27 cellular contexts compared by ENCODE assay signal in the genomic region with DNA sequence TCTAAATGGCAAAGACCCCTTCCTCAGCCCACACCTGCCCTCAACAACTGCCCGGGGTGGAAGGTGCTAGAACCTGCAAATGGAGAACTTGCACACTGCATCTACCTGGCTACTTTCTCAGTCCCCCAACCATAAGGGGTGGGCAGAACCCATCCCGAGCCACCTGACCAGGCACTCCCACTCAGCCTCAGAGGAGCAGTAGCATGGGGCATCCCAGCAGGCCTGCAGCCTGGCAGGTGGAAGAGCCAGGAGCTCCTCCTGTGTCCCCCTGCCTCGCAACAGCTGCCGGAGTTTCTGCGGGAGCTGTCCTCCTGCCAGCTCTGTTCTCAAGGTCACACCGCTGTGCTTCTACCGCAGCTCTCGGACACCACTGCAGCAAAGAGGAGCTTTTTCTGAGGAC. TPM values are rescaled to one million over a fixed set of nuclear protein-coding genes. Genes with fewer than 3 reads are reported as not detected.
DNase-seq lines count a peak whose midpoint lies in the region; ATAC-seq and TF ChIP-seq lines count a peak whose summit lies in the region.
"Had no signal": no experiment of that assay in that cellular context is flagged by ENCODE, and none has a peak within 500 bp of the region (broad histone marks: within the 10 kb centered on the region; RNA-seq: fewer than 3 reads in every experiment).

No MANE protein-coding gene starts in this region.

- H3K4me1 Mint-ChIP-seq in immature natural killer cell: no peaks in the 10 kb centered on the region
- H3K4me1 Mint-ChIP-seq: memory B cell; stimulated activated naive CD8-positive, alpha-beta T cell treated with anti-CD3 and anti-CD28 coated beads, Interleukin-15, amount 100 ng/mL, for 72 hours had no signal

- TF ChIP-seq POLR2A in body of pancreas (IDR thresholded peaks at IDR 0.05): no peak

- WGBS in body of pancreas, 2 donors: 25 to 31% methylated on average over 7 to 8 of the region's 8 CpGs

- H3K4me1 ChIP-seq in right atrium auricular region: peaks cover 0 to 18% of the 10 kb centered on the region in 2 donors
- H3K4me1 ChIP-seq in body of pancreas: peaks cover 9% of the 10 kb centered on the region
- H3K4me1 ChIP-seq in upper lobe of right lung: no peaks in the 10 kb centered on the region

- H3K27ac ChIP-seq in right atrium auricular region: no peak overlapping the region
- no peak overlapping the region for H3K27ac ChIP-seq in body of pancreas
- H3K27ac ChIP-seq in layer of hippocampus (ENCODE audit: low read depth, low read length): peak overlapping the region; percentile 71
- no peak overlapping the region for H3K27ac ChIP-seq in upper lobe of right lung
- H3K27ac ChIP-seq: brain microvascular endothelial cell had no signal

- no peak overlapping the region for H3K4me3 Mint-ChIP-seq in immature natural killer cell
- H3K4me3 Mint-ChIP-seq: CD8-positive, alpha-beta T cell; H9; memory B cell; stimulated activated naive CD8-positive, alpha-beta T cell treated with anti-CD3 and anti-CD28 coated beads, Interleukin-15, amount 100 ng/mL, for 72 hours had no signal

- no peak overlapping the region for H3K27ac Mint-ChIP-seq in immature natural killer cell
- H3K27ac Mint-ChIP-seq: CD8-positive, alpha-beta T cell; memory B cell; stimulated activated naive CD8-positive, alpha-beta T cell treated with anti-CD3 and anti-CD28 coated beads, Interleukin-15, amount 100 ng/mL, for 72 hours had no signal

- H3K36me3 ChIP-seq in right atrium auricular region (no peaks in the 10 kb centered on the region), body of pancreas (replicated peaks in 1 of 2; ENCODE audit: insufficient read depth in 1 of 2, low read depth in 2 of 2) (no peaks in the 10 kb centered on the region), upper lobe of right lung (no peaks in the 10 kb centered on the region)
- H3K36me3 ChIP-seq: brain microvascular endothelial cell had no signal

- ATAC-seq in Right ventricle myocardium inferior: peak; percentile 35
- ATAC-seq in body of pancreas: peak; percentile 30
- ATAC-seq in upper lobe of right lung: no peak
- ATAC-seq in HG03469 (IDR thresholded peaks at IDR 0.05; ENCODE audit: unreplicated experiment): no peak
- ATAC-seq: CD8-positive, alpha-beta T cell; stimulated activated naive CD8-positive, alpha-beta T cell treated with anti-CD3 and anti-CD28 coated beads, Interleukin-15, amount 100 ng/mL, for 72 hours had no signal

- no peaks in the 10 kb centered on the region for H3K9me3 Mint-ChIP-seq in immature natural killer cell
- H3K9me3 Mint-ChIP-seq: CD8-positive, alpha-beta T cell; H9; IgD-negative memory B cell; memory B cell; stimulated activated naive CD8-positive, alpha-beta T cell treated with anti-CD3 and anti-CD28 coated beads, Interleukin-15, amount 100 ng/mL, for 72 hours had no signal

- H3K27me3 ChIP-seq in right atrium auricular region: no peaks in the 10 kb centered on the region
- no peaks in the 10 kb centered on the region for H3K27me3 ChIP-seq in body of pancreas
- H3K27me3 ChIP-seq in layer of hippocampus (ENCODE audit: control insufficient read depth, insufficient read depth, low read length): no peaks in the 10 kb centered on the region
- no peaks in the 10 kb centered on the region for H3K27me3 ChIP-seq in upper lobe of right lung

- intact Hi-C loops in Right ventricle myocardium inferior (cut with DNase I): no loop called here
- intact Hi-C loops in body of pancreas (cut with DNase I): no loop called here
- intact Hi-C loops in upper lobe of right lung (cut with DNase I): no loop called here

- no peak for TF ChIP-seq CTCF in right atrium auricular region (IDR thresholded peaks at IDR 0.05)
- no peak for TF ChIP-seq CTCF in body of pancreas (IDR thresholded peaks at IDR 0.05)
- TF ChIP-seq CTCF in upper lobe of right lung (IDR thresholded peaks at IDR 0.05): no peak

- H3K4me3 ChIP-seq in right atrium auricular region (no peak overlapping the region), body of pancreas (no peak overlapping the region), upper lobe of right lung (no peak overlapping the region)

- DNase-seq in Right ventricle myocardium inferior (ENCODE audit: missing footprints): no peak
- no peak for DNase-seq in right atrium auricular region (ENCODE audit: low spot score)
- peak in 3 of 4 donors; percentile 22 to 45 (median 32) for DNase-seq in body of pancreas
- peak; percentile 37 for DNase-seq in upper lobe of right lung
- no peak for DNase-seq in NCI-H1417 treated with DMSO at 0.1 percent for 48 hours (lab: John Stamatoyannopoulos, UW)
- no peak for DNase-seq in immature natural killer cell
- DNase-seq: activated CD4-positive, alpha-beta T cell treated with anti-CD3 and anti-CD28 coated beads for 4 hours; activated CD8-positive, alpha-beta memory T cell treated with anti-CD3 and anti-CD28 coated beads for 24 hours; activated effector memory CD4-positive, alpha-beta T cell treated with anti-CD3 and anti-CD28 coated beads, Interleukin-2, amount 50 U/mL, for 16 hours; activated T-cell treated with anti-CD3 and anti-CD28 coated beads, Interleukin-2, amount 50 U/mL, for 1 hour; brain microvascular endothelial cell; CD8-positive, alpha-beta T cell; effector CD8-positive, alpha-beta T cell; GDM1; glutamatergic neuron; H9; kidney glomerular epithelial cell; NCI-H2029; NCI-H446 treated with DMSO at 0.1 percent for 48 hours; OCI-M1; small intestine; stimulated activated naive CD8-positive, alpha-beta T cell treated with anti-CD3 and anti-CD28 coated beads, Interleukin-15, amount 100 ng/mL, for 72 hours; trophoblast cell had no signal

- H3K27me3 Mint-ChIP-seq in immature natural killer cell (ENCODE audit: low read depth in 3 of 3): peaks cover 0 to 3% (median 2%) of the 10 kb centered on the region in 3 donors

- H3K9me3 ChIP-seq in right atrium auricular region (no peaks in the 10 kb centered on the region), body of pancreas (no peaks in the 10 kb centered on the region), upper lobe of right lung (no peaks in the 10 kb centered on the region)

- no peaks in the 10 kb centered on the region for H3K36me3 Mint-ChIP-seq in immature natural killer cell
- H3K36me3 Mint-ChIP-seq: CD8-positive, alpha-beta T cell; IgD-negative memory B cell; memory B cell had no signal

RNA-seq across cellular contexts. Expression of gene RAB6B, which starts 27.5 kb away (rescaled TPM):
- total RNA-seq in Right ventricle myocardium inferior: 58.8 TPM
- 10 to 100 TPM in 1 of 2 donors, 1 to 10 TPM in 1; 9.5 to 11.5 TPM for total RNA-seq in right atrium auricular region
- total RNA-seq in body of pancreas: 1 to 10 TPM; 2.6 to 3.0 TPM
- total RNA-seq in upper lobe of right lung: 7.4 TPM
- under 1 TPM in 2 of 3 donors, not detected in 1; 0.46 to 0.53 TPM for polyA plus RNA-seq in immature natural killer cell

Comparison
In these comparisons a context has a peak if more than half of its experiments do, and no peak if none do; other contexts are left out.
1. ATAC-seq: peak in Right ventricle myocardium inferior (single experiment) and body of pancreas (single experiment); none in upper lobe of right lung (single experiment) and HG03469 (single experiment).
2. DNase-seq: peak in body of pancreas (3 of 4) and upper lobe of right lung (single experiment); none in Right ventricle myocardium inferior (single experiment), right atrium auricular region (single experiment), NCI-H1417 treated with DMSO at 0.1 percent for 48 hours (single experiment) and immature natural killer cell (0 of 3).